ENCODE assay signal across 21 cellular contexts in the genomic region with DNA sequence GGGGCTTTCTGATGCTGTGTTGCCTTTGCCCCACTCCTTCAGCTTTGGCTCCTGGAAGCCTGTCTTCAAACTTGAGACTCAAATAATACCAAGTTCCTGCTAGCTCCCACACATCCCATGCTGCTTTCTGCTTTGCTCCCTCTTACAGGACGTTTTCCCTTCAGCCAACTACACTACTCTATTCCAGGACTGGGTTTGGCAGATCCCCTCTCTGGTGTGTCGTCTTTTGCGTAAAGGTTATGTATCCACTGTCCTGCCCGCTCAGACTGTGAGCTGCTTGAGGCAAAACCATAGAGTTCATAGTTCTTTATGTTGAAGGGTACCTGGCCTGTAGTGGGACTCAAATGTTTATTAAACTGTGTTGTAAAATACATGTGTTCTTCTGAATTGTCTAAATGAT. TPM values are rescaled to one million over a fixed set of nuclear protein-coding genes. Genes with fewer than 3 reads are reported as not detected.
DNase-seq lines count a peak whose midpoint lies in the region; ATAC-seq, FAIRE-seq and TF ChIP-seq lines count a peak whose summit lies in the region.
"Had no signal": no experiment of that assay in that cellular context is flagged by ENCODE, and none has a peak within 500 bp of the region (broad histone marks: within the 10 kb centered on the region; RNA-seq: fewer than 3 reads in every experiment).

No MANE protein-coding gene starts in this region.

- H3K9me1 ChIP-seq in endothelial cell of umbilical vein (replicated peaks; ENCODE audit: control insufficient read depth, extremely low read depth, insufficient read depth, low read length): no peaks in the 10 kb centered on the region

- peak overlapping the region; percentile 6; the same call in 1 of the 2 replicates for H3K4me3 Mint-ChIP-seq in HFFc6
- H3K4me3 Mint-ChIP-seq: CD4-positive, alpha-beta memory T cell had no signal

- dilution Hi-C loops in endothelial cell of umbilical vein (cut with MboI; ENCODE audit: extremely low pct_ligation_motif_present, low sequenced_read_pairs): no loop called here

- no peaks in the 10 kb centered on the region for H3K27me3 Mint-ChIP-seq in HFFc6 (ENCODE audit: insufficient read depth)

- H3K4me2 ChIP-seq in GM23248 (ENCODE audit: unreplicated experiment) (no peak overlapping the region), endothelial cell of umbilical vein (ENCODE audit: insufficient read depth, low read length) (peak overlapping the region; percentile 92)

- no peak overlapping the region for H2AFZ ChIP-seq in GM23248
- H2AFZ ChIP-seq in endothelial cell of umbilical vein (ENCODE audit: low read depth, low read length): peak overlapping the region; percentile 44

- H3K9me2 ChIP-seq in GM23248 (ENCODE audit: insufficient read depth): no peaks in the 10 kb centered on the region

- H3K79me2 ChIP-seq in GM23248 (ENCODE audit: insufficient read depth): peaks cover 95% of the 10 kb centered on the region
- no peaks in the 10 kb centered on the region for H3K79me2 ChIP-seq in endothelial cell of umbilical vein (ENCODE audit: control insufficient read depth, insufficient read depth, low read length)

- POLR2A ChIA-PET in endothelial cell of umbilical vein (lab: Charles Lee): interaction anchor here (0.9 kb wide), 1 partner anchor 25 kb away, joined by 5 read pairs; a partner anchor contains a TSS
- POLR2A ChIA-PET in HEK293T (lab: Yijun Ruan, JAX): no interaction called here

- H3K27me3 ChIP-seq in GM23248 (replicated peaks; ENCODE audit: insufficient read depth): no peaks in the 10 kb centered on the region
- H3K27me3 ChIP-seq in endothelial cell of umbilical vein (ENCODE audit: control insufficient read depth in 2 of 2, insufficient read depth in 2 of 2, low read length in 2 of 2): no peaks in the 10 kb centered on the region
- no peaks in the 10 kb centered on the region for H3K27me3 ChIP-seq in psoas muscle (ENCODE audit: insufficient read depth in 3 of 3, low read length in 2 of 3)

- TF ChIP-seq POLR2A in endothelial cell of umbilical vein (IDR thresholded peaks at IDR 0.05; ENCODE audit: low read depth, low read length): no peak

- H3K9me3 ChIP-seq in GM23248 (ENCODE audit: low read depth) (no peaks in the 10 kb centered on the region), endothelial cell of umbilical vein (replicated peaks; ENCODE audit: control insufficient read depth, insufficient read depth, low read length) (no peaks in the 10 kb centered on the region), psoas muscle (no peaks in the 10 kb centered on the region)
- H3K9me3 ChIP-seq: BE2C had no signal

- DNase-seq in GM23248 (no peak), HFFc6 (no peak), endothelial cell of umbilical vein (ENCODE audit: low read depth, low spot score) (no peak), psoas muscle (no peak), coronary artery (ENCODE audit: low spot score) (no peak), OCI-M2 (lab: John Stamatoyannopoulos, UW; ENCODE audit: unreplicated experiment) (no peak), HEK293T (ENCODE audit: extremely low spot score) (no peak)
- DNase-seq: BE2C; CD4-positive, alpha-beta memory T cell; DND-41; GDM1; MM.1S; NCI-H1105; NCI-H1694 treated with DMSO at 0.1 percent for 48 hours; NCI-H69; NK-92 treated with Interleukin-12 subunit alpha and Interleukin-12 subunit beta, amount 100 ng/mL, for 24 hours; OCI-M1 had no signal

- peak; percentile 81 to 92 (median 88) for ATAC-seq in psoas muscle
- no peak for ATAC-seq in GM21717 (IDR thresholded peaks at IDR 0.05; ENCODE audit: unreplicated experiment)
- ATAC-seq: HepG2 had no signal

- CTCF ChIA-PET in endothelial cell of umbilical vein (lab: Charles Lee): interaction anchor here (0.9 to 3.4 kb wide), 4 partner anchors 19 to 1023 kb away, joined by 3 to 16 read pairs (median 9); a partner anchor contains a TSS
- CTCF ChIA-PET in HEK293T (lab: Yijun Ruan, JAX): no interaction called here

- H4K20me1 ChIP-seq in GM23248 (ENCODE audit: insufficient read depth) (no peaks in the 10 kb centered on the region), endothelial cell of umbilical vein (replicated peaks; ENCODE audit: control insufficient read depth, extremely low read depth, insufficient read depth, low read length) (no peaks in the 10 kb centered on the region)

- H3K36me3 ChIP-seq in GM23248 (ENCODE audit: low read depth): no peaks in the 10 kb centered on the region
- H3K36me3 ChIP-seq in endothelial cell of umbilical vein (ENCODE audit: control insufficient read depth in 2 of 2, extremely low read depth in 1 of 2, insufficient read depth in 2 of 2, low read length in 2 of 2): no peaks in the 10 kb centered on the region
- no peaks in the 10 kb centered on the region for H3K36me3 ChIP-seq in psoas muscle (ENCODE audit: insufficient read depth in 1 of 2, low read depth in 1 of 2)
- H3K36me3 ChIP-seq: BE2C had no signal

- H3K4me3 ChIP-seq in GM23248 (no peak overlapping the region), endothelial cell of umbilical vein (replicated peaks in 1 of 3; ENCODE audit: insufficient read depth in 1 of 3, low read depth in 1 of 3, low read length in 3 of 3) (no peak overlapping the region), psoas muscle (no peak overlapping the region), coronary artery (no peak overlapping the region)

- H3K9ac ChIP-seq in GM23248 (no peak overlapping the region), endothelial cell of umbilical vein (replicated peaks; ENCODE audit: extremely low read depth, insufficient read depth, low read length) (no peak overlapping the region)

- H3K27ac Mint-ChIP-seq in HFFc6: peak overlapping the region; percentile 76
- H3K27ac Mint-ChIP-seq: CD4-positive, alpha-beta memory T cell had no signal

- in situ Hi-C loops in GM23248 (cut with MboI): no loop called here

- no peak for TF ChIP-seq CTCF in HFFc6 (IDR thresholded peaks at IDR 0.05)
- TF ChIP-seq CTCF in endothelial cell of umbilical vein (IDR thresholded peaks at IDR 0.05; ENCODE audit: extremely low read depth in 1 of 2, insufficient read depth in 1 of 2, low read depth in 1 of 2, low read length in 2 of 2): no peak
- TF ChIP-seq CTCF in psoas muscle (IDR thresholded peaks at IDR 0.05): no peak
- no peak for TF ChIP-seq CTCF in coronary artery (IDR thresholded peaks at IDR 0.05)

- peak overlapping the region; percentile 75 for H3K27ac ChIP-seq in GM23248
- H3K27ac ChIP-seq in endothelial cell of umbilical vein (ENCODE audit: insufficient read depth, low read depth, low read length): peak overlapping the region; percentile 98
- peak overlapping the region; percentile 75 for H3K27ac ChIP-seq in psoas muscle
- H3K27ac ChIP-seq in coronary artery: no peak overlapping the region

- intact Hi-C loops in endothelial cell of umbilical vein (cut with micrococcal nuclease): no loop called here
- intact Hi-C loops in psoas muscle (cut with DNase I): no loop called here

- peaks cover 16% of the 10 kb centered on the region for H3K4me1 Mint-ChIP-seq in HFFc6 (ENCODE audit: low read depth)
- H3K4me1 Mint-ChIP-seq: CD4-positive, alpha-beta memory T cell had no signal

- peaks cover 10% of the 10 kb centered on the region for H3K36me3 Mint-ChIP-seq in HFFc6 (ENCODE audit: low read depth)
- H3K36me3 Mint-ChIP-seq: CD4-positive, alpha-beta memory T cell had no signal

- 97% methylated on average over 4 of the region's 4 CpGs for WGBS in GM23248 (ENCODE audit: low coverage in 1 of 2, low lambda C conversion rate in 2 of 2, missing lambda C conversion rate in 2 of 2), 2 experiments
- 25 to 52% (median 30%) methylated on average over 4 of the region's 4 CpGs for WGBS in psoas muscle, 3 donors

- peaks cover 57% of the 10 kb centered on the region for H3K4me1 ChIP-seq in GM23248 (ENCODE audit: insufficient read depth)
- H3K4me1 ChIP-seq in endothelial cell of umbilical vein (ENCODE audit: control insufficient read depth, extremely low read depth, insufficient read depth, low read length): peaks cover 24% of the 10 kb centered on the region
- H3K4me1 ChIP-seq in psoas muscle: peaks cover 37% of the 10 kb centered on the region
- H3K4me1 ChIP-seq: BE2C had no signal

- no TSS peak for BruUV-seq in endothelial cell of umbilical vein (replicated peaks; lab: Mats Ljungman, UMichigan)

- no peak for FAIRE-seq in endothelial cell of umbilical vein (lab: Jason Lieb, UNC)
- FAIRE-seq: D721Med, GM19239, HepG2 had no signal

- H3K9me3 Mint-ChIP-seq in HFFc6: no peaks in the 10 kb centered on the region

- H3F3A ChIP-seq in GM23248 (ENCODE audit: insufficient read depth): peaks cover 47% of the 10 kb centered on the region

TF ChIP-seq in endothelial cell of umbilical vein, 7 proteins besides CTCF, POLR2A, EP300 and RAD21 (continues in another document):
- TF ChIP-seq EZH2 (IDR thresholded peaks at IDR 0.05; ENCODE audit: borderline replicate concordance, low read depth, low read length, severe bottlenecking) (no peak), GATA2 (IDR thresholded peaks at IDR 0.05; ENCODE audit: insufficient read depth, insufficient read length, low read depth, low read length) (no peak), FOS (IDR thresholded peaks at IDR 0.05; ENCODE audit: borderline replicate concordance, insufficient read depth, low read length) (no peak)

TF ChIP-seq in HEK293T, 16 proteins besides CTCF, POLR2A, EP300 and RAD21 (continues in another document):
- no peak for TF ChIP-seq FOXK2 (IDR thresholded peaks at IDR 0.05)
- no peak for TF ChIP-seq BHLHE40 (IDR thresholded peaks at IDR 0.05; ENCODE audit: borderline replicate concordance)
- TF ChIP-seq SUZ12 (IDR thresholded peaks at IDR 0.05): no peak
- no peak for TF ChIP-seq NFRKB (IDR thresholded peaks at IDR 0.05)
- TF ChIP-seq ZNF384 (IDR thresholded peaks at IDR 0.05): no peak
- no peak for TF ChIP-seq CTBP1 (IDR thresholded peaks at IDR 0.05; ENCODE audit: borderline replicate concordance)
- TF ChIP-seq FOXA1 (IDR thresholded peaks at IDR 0.05): no peak
- TF ChIP-seq TARDBP (IDR thresholded peaks at IDR 0.05): no peak
- TF ChIP-seq HDGF (IDR thresholded peaks at IDR 0.05; ENCODE audit: borderline replicate concordance): no peak

RNA-seq across cellular contexts. Expression of a gene that starts 25.4 kb away (rescaled TPM):
- total RNA-seq in GM23248 (2014; rRNA removed; shearing (Covaris generic)): 21.0 and 22.6 TPM in 2 replicates
- polyA plus RNA-seq in GM23248 (2016; fragmentation: Nextera tagmentation; extraction: Ambion mirVana) (13.1 and 14.2 TPM in 2 replicates), endothelial cell of umbilical vein (3.1 and 3.3 TPM in 2 replicates), psoas muscle (10 to 100 TPM in 2 of 3 donors, 1 to 10 TPM in 1; 5.4 to 16.8 (median 13.2) TPM)
- 10 to 100 TPM; 21.2 to 26.1 (median 24.8) TPM for total RNA-seq in HFFc6 (2021; fragmentation: NEBNext Ultra II Directional; extraction: Animal tissue kit (Norgen Biotek cat#: 25700))
- total RNA-seq in endothelial cell of umbilical vein (13.8 and 14.6 TPM in 2 replicates), psoas muscle (100 to 1,000 TPM in 1 of 4 donors, 10 to 100 TPM in 3; 45.5 to 134 (median 52.6) TPM)
- 4.5 and 4.9 TPM in 2 replicates for polyA plus RNA-seq in endothelial cell of umbilical vein (2011; cell fraction: cytosol; rRNA removed)
- 5.2 and 5.8 TPM in 2 replicates for polyA plus RNA-seq in endothelial cell of umbilical vein (2011; cell fraction: nucleus; rRNA removed)
- polyA plus RNA-seq in endothelial cell of umbilical vein (2012): 7.0 and 7.6 TPM in 2 replicates
- polyA minus RNA-seq in endothelial cell of umbilical vein: 18.2 and 21.0 TPM in 2 replicates
- polyA minus RNA-seq in endothelial cell of umbilical vein (2011; cell fraction: cytosol; rRNA and poly(A)+ RNA removed): 0.41 TPM
- 20.0 and 26.3 TPM in 2 replicates for polyA minus RNA-seq in endothelial cell of umbilical vein (2011; cell fraction: nucleus; rRNA and poly(A)+ RNA removed)

Comparison
In these comparisons a context has a peak if more than half of its experiments do, and no peak if none do; other contexts are left out.
1. H3K27ac ChIP-seq: peak in GM23248 (single experiment), endothelial cell of umbilical vein (single experiment) and psoas muscle (single experiment); none in coronary artery (0 of 2).